Comparison of ENCODE assay signal across 1 cellular context in genomic region chr9:124767830-124768229, GRCh38.
A peak's percentile ranks its signal among the peaks of the same experiment; 100 is the strongest.
TF ChIP-seq lines count a peak whose summit lies in the region.

No MANE protein-coding gene starts in this region.

TF ChIP-seq in K562, 482 proteins besides CTCF, POLR2A, EP300 and RAD21:
- TF ChIP-seq NFE2 (IDR thresholded peaks at IDR 0.05; ENCODE audit: low read depth) (peak; percentile 68), NFYB (IDR thresholded peaks at IDR 0.05; ENCODE audit: extremely low read depth, insufficient read length) (no peak), ZNF24 (IDR thresholded peaks at IDR 0.05) (peak; percentile 41; the same call in 1 of the 2 replicates), STAT5A (IDR thresholded peaks at IDR 0.05; ENCODE audit: borderline replicate concordance, low read length) (peak; percentile 58), PCBP2 (IDR thresholded peaks at IDR 0.05; ENCODE audit: low read depth, low read length, poor library complexity, severe bottlenecking) (no peak), MAFG (tag; conservative IDR thresholded peaks at IDR 0.05) (peak; percentile 90), ZNF695 (CRISPR knock-in tag; IDR thresholded peaks at IDR 0.05) (no peak), MAFK (IDR thresholded peaks at IDR 0.05; ENCODE audit: low read length) (peak; percentile 93), TAF9B (IDR thresholded peaks at IDR 0.05; ENCODE audit: partially characterized antibody) (no peak), BACH1 (tag; IDR thresholded peaks at IDR 0.05) (peak; percentile 82; the same call in 1 of the 2 replicates), MEF2D (tag; conservative IDR thresholded peaks at IDR 0.05; ENCODE audit: low read depth) (no peak), ARID1B (IDR thresholded peaks at IDR 0.05) (peak; percentile 30; the same call in 1 of the 2 replicates), ZC3H8 (IDR thresholded peaks at IDR 0.05) (no peak), FOXK2 (conservative IDR thresholded peaks at IDR 0.05 in 1 of 2, IDR thresholded peaks at IDR 0.05 in 1 of 2; ENCODE audit: low read depth in 2 of 2) (0 out of 4 replicates have a peak, but pooled peaks of 1 of the 2 experiments have one; percentile 23), DNMT1 (IDR thresholded peaks at IDR 0.05) (no peak), SPI1 (IDR thresholded peaks at IDR 0.05; ENCODE audit: borderline replicate concordance, low read depth, low read length) (peak; percentile 16; the same call in 1 of the 2 replicates), ZNF316 (IDR thresholded peaks at IDR 0.05) (peak; percentile 98), DPF2 (IDR thresholded peaks at IDR 0.05) (0 out of 2 replicates have a peak, but pooled peaks have one; percentile 26), C11orf30 (IDR thresholded peaks at IDR 0.05; ENCODE audit: low read depth) (peak; percentile 97), PRDM10 (IDR thresholded peaks at IDR 0.05; ENCODE audit: partially characterized antibody) (no peak), MAFF (IDR thresholded peaks at IDR 0.05; ENCODE audit: low read length) (peak; percentile 90)
